ENCODE assay signal across 8 cellular contexts in the genomic region with DNA sequence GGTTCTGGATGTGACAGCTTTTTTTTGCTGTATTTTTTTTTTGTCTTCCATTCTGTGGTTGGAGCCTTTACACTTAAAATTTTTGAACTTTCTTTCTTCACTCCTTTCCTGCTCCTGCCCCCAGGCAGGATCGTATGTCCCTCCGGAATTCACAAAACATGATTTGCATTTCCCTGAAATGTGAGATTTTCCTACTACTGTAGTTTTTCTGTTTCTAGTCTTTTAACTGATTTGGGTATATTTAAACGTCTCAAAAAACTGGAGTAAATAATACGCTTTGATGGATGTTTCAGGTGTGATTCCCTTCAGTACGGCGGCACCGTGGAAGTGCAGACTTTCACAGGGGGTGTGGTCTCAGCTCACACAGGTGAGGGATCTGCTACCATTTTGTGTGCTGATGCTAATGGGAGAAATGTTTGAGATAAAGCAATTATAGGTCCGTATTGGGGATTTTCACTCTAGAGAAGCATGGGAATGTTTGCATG. TPM values are rescaled to one million over a fixed set of nuclear protein-coding genes. Genes with fewer than 3 reads are reported as not detected.
DNase-seq lines count a peak whose midpoint lies in the region; ATAC-seq and TF ChIP-seq lines count a peak whose summit lies in the region.

No MANE protein-coding gene starts in this region.

- H3F3A ChIP-seq in OCI-LY1 (ENCODE audit: insufficient read depth, low read length): no peaks in the 10 kb centered on the region

- H4K20me1 ChIP-seq in OCI-LY1 (ENCODE audit: insufficient read depth, low read length): no peaks in the 10 kb centered on the region

- H3K9me3 ChIP-seq in CD4-positive, alpha-beta memory T cell (ENCODE audit: control insufficient read depth in 1 of 2, low read length in 2 of 2): no peaks in the 10 kb centered on the region
- H3K9me3 ChIP-seq in OCI-LY1 (ENCODE audit: low read length) (no peaks in the 10 kb centered on the region), endodermal cell (ENCODE audit: control insufficient read depth, low read length) (no peaks in the 10 kb centered on the region), neuron (ENCODE audit: low read length) (no peaks in the 10 kb centered on the region)

- H3K9me2 ChIP-seq in OCI-LY1 (ENCODE audit: low read depth, low read length): no peaks in the 10 kb centered on the region

- no peak for TF ChIP-seq CTCF in OCI-LY1 (IDR thresholded peaks at IDR 0.05; ENCODE audit: low read length)
- no peak for TF ChIP-seq CTCF in endodermal cell (conservative IDR thresholded peaks at IDR 0.05)

- H3K9me3 Mint-ChIP-seq in CD4-positive, alpha-beta memory T cell: peaks cover 0 to 3% (median 0%) of the 10 kb centered on the region in 8 donors
- H3K9me3 Mint-ChIP-seq in endodermal cell: no peaks in the 10 kb centered on the region

- peak overlapping the region; percentile 94 to 98 (median 97) for H3K4me3 Mint-ChIP-seq in CD4-positive, alpha-beta memory T cell
- peak overlapping the region; percentile 81 for H3K4me3 Mint-ChIP-seq in endodermal cell

- peak overlapping the region; percentile 95 to 100 (median 99) for H3K27ac Mint-ChIP-seq in CD4-positive, alpha-beta memory T cell
- peak overlapping the region; percentile 94 for H3K27ac Mint-ChIP-seq in endodermal cell

- peak overlapping the region; percentile 88 for H3K4me2 ChIP-seq in OCI-LY1 (ENCODE audit: low read length)

- peaks cover 23% of the 10 kb centered on the region for H3K79me2 ChIP-seq in OCI-LY1 (ENCODE audit: insufficient read depth, low read length)

- H3K4me3 ChIP-seq in CD4-positive, alpha-beta memory T cell (ENCODE audit: low read length in 2 of 2): peak overlapping the region; percentile 38 to 71
- H3K4me3 ChIP-seq in OCI-LY1 (ENCODE audit: low read depth, low read length, poor library complexity, severe bottlenecking) (peak overlapping the region; percentile 74), endodermal cell (ENCODE audit: low read length) (peak overlapping the region; percentile 99), neuron (ENCODE audit: low read length) (peak overlapping the region; percentile 85)

- H3K27me3 ChIP-seq in CD4-positive, alpha-beta memory T cell (ENCODE audit: insufficient read depth, low read length): no peaks in the 10 kb centered on the region
- H3K27me3 ChIP-seq in OCI-LY1 (ENCODE audit: insufficient read depth, low read length) (no peaks in the 10 kb centered on the region), endodermal cell (ENCODE audit: control insufficient read depth, insufficient read depth, low read length, poor library complexity, severe bottlenecking) (peaks cover 8% of the 10 kb centered on the region), neuron (ENCODE audit: insufficient read depth, low read length) (no peaks in the 10 kb centered on the region)

- H3K9ac ChIP-seq in OCI-LY1 (ENCODE audit: low read length): peak overlapping the region; percentile 90
- H3K9ac ChIP-seq in endodermal cell (ENCODE audit: extremely low read depth, low read length, poor library complexity, severe bottlenecking): peak overlapping the region; percentile 100

- ATAC-seq in GM19397 (IDR thresholded peaks at IDR 0.05; ENCODE audit: unreplicated experiment) (no peak), HG02885 (IDR thresholded peaks at IDR 0.05; ENCODE audit: poor library complexity, unreplicated experiment) (no peak)

- POLR2A ChIA-PET in CD4-positive, alpha-beta memory T cell (lab: Charles Lee; ENCODE audit: partially characterized antibody): interaction anchor here (0.9 to 9.2 kb wide), 10 partner anchors 11 to 292 kb away, joined by 3 to 154 read pairs (median 4); partner anchors contain the start of genes FBRS, ITGAL, PRR14 and ZNF771

- peaks cover 0 to 3% of the 10 kb centered on the region in 2 donors for H3K27me3 Mint-ChIP-seq in CD4-positive, alpha-beta memory T cell
- H3K27me3 Mint-ChIP-seq in endodermal cell (ENCODE audit: insufficient read depth): peaks cover 28% of the 10 kb centered on the region

- CTCF ChIA-PET in CD4-positive, alpha-beta memory T cell (lab: Charles Lee; ENCODE audit: partially characterized antibody): interaction anchor here (1.1 kb wide), 1 partner anchor 41 kb away, joined by 4 read pairs; the partner anchor contains the start of gene FBRS

- 53 to 70% methylated on average over 5 to 7 of the region's 8 CpGs for WGBS in endodermal cell (ENCODE audit: insufficient coverage in 1 of 2, insufficient read length in 1 of 2), 2 experiments

- H3K4me1 Mint-ChIP-seq in CD4-positive, alpha-beta memory T cell: peaks cover 16 to 38% (median 26%) of the 10 kb centered on the region in 4 donors
- peaks cover 12% of the 10 kb centered on the region for H3K4me1 Mint-ChIP-seq in endodermal cell

- peak overlapping the region; percentile 100 for H3K27ac ChIP-seq in CD4-positive, alpha-beta memory T cell (ENCODE audit: low read depth, low read length)
- peak overlapping the region; percentile 95 for H3K27ac ChIP-seq in OCI-LY1 (ENCODE audit: low read depth, low read length, poor library complexity, severe bottlenecking)
- peak overlapping the region; percentile 100 for H3K27ac ChIP-seq in endodermal cell (ENCODE audit: low read depth, low read length)

- H2AFZ ChIP-seq in OCI-LY1 (ENCODE audit: low read length): no peak overlapping the region
- no peak overlapping the region for H2AFZ ChIP-seq in neuron (ENCODE audit: low read depth, low read length)

- intact Hi-C loops in CD4-positive, alpha-beta memory T cell (cut with micrococcal nuclease): loop anchor here (1.0 to 2.0 kb wide), 4 partner anchors 65 to 1877 kb away; partner anchors contain the start of gene ATXN2L

- H3K4me1 ChIP-seq in CD4-positive, alpha-beta memory T cell (ENCODE audit: insufficient read depth, low read length): peaks cover 29% of the 10 kb centered on the region
- H3K4me1 ChIP-seq in OCI-LY1 (ENCODE audit: insufficient read depth, low read length, severe bottlenecking) (peaks cover 19% of the 10 kb centered on the region), endodermal cell (ENCODE audit: control insufficient read depth, insufficient read depth, low read length) (no peaks in the 10 kb centered on the region), neuron (ENCODE audit: insufficient read depth, low read length) (peaks cover 15% of the 10 kb centered on the region)

- DNase-seq in CD4-positive, alpha-beta memory T cell: no peak
- DNase-seq in endodermal cell (no peak), SKM-1 treated with dmso at 0.1 percent for 144 hours (lab: John Stamatoyannopoulos, UW; ENCODE audit: unreplicated experiment) (no peak)
- DNase-seq in activated effector memory CD4-positive, alpha-beta T cell treated with Interleukin-2 at 50 U/mL for 16 hours: no peak

- peaks cover 20% of the 10 kb centered on the region for H3K36me3 ChIP-seq in CD4-positive, alpha-beta memory T cell (ENCODE audit: insufficient read depth, low read length)
- H3K36me3 ChIP-seq in OCI-LY1 (ENCODE audit: insufficient read depth, low read length) (peaks cover 41% of the 10 kb centered on the region), endodermal cell (ENCODE audit: control insufficient read depth, insufficient read depth, low read length) (peaks cover 39% of the 10 kb centered on the region), neuron (ENCODE audit: insufficient read depth, low read length) (peaks cover 34% of the 10 kb centered on the region)

- H3K36me3 Mint-ChIP-seq in CD4-positive, alpha-beta memory T cell: peaks cover 14 to 40% of the 10 kb centered on the region in 2 donors
- peaks cover 32% of the 10 kb centered on the region for H3K36me3 Mint-ChIP-seq in endodermal cell (ENCODE audit: low read depth)

RNA-seq across cellular contexts. Expression of gene SRCAP, which starts 0.7 kb away (rescaled TPM):
- 100 to 1,000 TPM; 101 to 115 TPM for total RNA-seq in CD4-positive, alpha-beta memory T cell
- polyA plus RNA-seq in CD4-positive, alpha-beta memory T cell: 10 to 100 TPM in 1 of 2 donors, 1 to 10 TPM in 1; 1.2 to 35.4 TPM
- total RNA-seq in endodermal cell: 10 to 100 TPM; 57.7 to 66.9 TPM
- polyA plus RNA-seq in endodermal cell (2013, experiment 1 of 2): 28.8 TPM
- polyA plus RNA-seq in endodermal cell (2013, experiment 2 of 2): 28.5 TPM

RNA-seq across cellular contexts. Expression of gene FBRS, which starts 41.4 kb away (rescaled TPM):
- total RNA-seq in CD4-positive, alpha-beta memory T cell: 100 to 1,000 TPM; 164 to 172 TPM
- polyA plus RNA-seq in CD4-positive, alpha-beta memory T cell: 1 to 10 TPM in 1 of 2 donors, under 1 TPM in 1; 0.70 to 7.9 TPM
- total RNA-seq in endodermal cell: 10 to 100 TPM; 50.2 to 53.1 TPM
- polyA plus RNA-seq in endodermal cell (2013, experiment 1 of 2): 54.3 TPM
- polyA plus RNA-seq in endodermal cell (2013, experiment 2 of 2): 44.1 TPM

RNA-seq across cellular contexts. Expression of gene PHKG2, which starts 48.6 kb away (rescaled TPM):
- 10 to 100 TPM; 54.1 to 54.9 TPM for total RNA-seq in CD4-positive, alpha-beta memory T cell
- polyA plus RNA-seq in CD4-positive, alpha-beta memory T cell: 10 to 100 TPM; 42.0 to 63.5 TPM
- total RNA-seq in endodermal cell: 10 to 100 TPM; 49.8 to 54.8 TPM
- 33.9 TPM for polyA plus RNA-seq in endodermal cell (2013, experiment 1 of 2)
- polyA plus RNA-seq in endodermal cell (2013, experiment 2 of 2): 33.8 TPM

RNA-seq across cellular contexts. Expression of gene PRR14, which starts 48.9 kb away (rescaled TPM):
- 100 to 1,000 TPM in 1 of 2 experiments, 10 to 100 TPM in 1; 92.0 to 100 TPM for total RNA-seq in CD4-positive, alpha-beta memory T cell
- 10 to 100 TPM in 1 of 2 donors, 1 to 10 TPM in 1; 8.7 to 25.9 TPM for polyA plus RNA-seq in CD4-positive, alpha-beta memory T cell
- 10 to 100 TPM; 21.2 to 35.4 TPM for total RNA-seq in endodermal cell
- 46.1 TPM for polyA plus RNA-seq in endodermal cell (2013, experiment 1 of 2)
- 38.8 TPM for polyA plus RNA-seq in endodermal cell (2013, experiment 2 of 2)
